In the genomic region with DNA sequence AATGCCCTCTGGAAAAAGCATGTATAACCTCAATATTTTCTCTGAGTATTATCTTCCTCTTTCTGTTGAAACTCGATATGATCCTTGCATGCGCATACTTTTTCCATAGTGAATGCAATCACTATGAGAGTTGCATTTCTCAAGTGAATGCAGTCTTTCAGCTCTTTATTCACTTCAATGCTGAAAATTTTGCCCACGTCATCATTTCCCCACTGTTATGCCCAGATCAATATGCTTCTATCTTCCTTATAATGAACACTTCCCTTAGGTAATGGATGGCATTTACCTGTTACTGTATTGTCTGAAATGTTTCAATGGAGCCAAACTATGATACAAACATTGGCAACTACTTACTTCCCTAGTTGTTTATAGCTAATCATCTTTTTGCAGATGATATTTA, we compare ENCODE assay signal across 26 cellular contexts.
DNase-seq lines count a peak whose midpoint lies in the region; ATAC-seq, FAIRE-seq and TF ChIP-seq lines count a peak whose summit lies in the region.
"Had no signal": no experiment of that assay in that cellular context is flagged by ENCODE, and none has a peak within 500 bp of the region (broad histone marks: within the 10 kb centered on the region; RNA-seq: fewer than 3 reads in every experiment).

No MANE protein-coding gene starts in this region.

- H3K4me1 ChIP-seq in HepG2 (ENCODE audit: insufficient read depth, low read length) = no peaks in the 10 kb centered on the region
- no peaks in the 10 kb centered on the region for H3K4me1 ChIP-seq in right lobe of liver
- no peaks in the 10 kb centered on the region for H3K4me1 ChIP-seq in IMR-90 (ENCODE audit: control insufficient read depth, insufficient read depth, low read length)
- H3K4me1 ChIP-seq in upper lobe of left lung = no peaks in the 10 kb centered on the region
- H3K4me1 ChIP-seq: BE2C, BLaER1 had no signal

- H2AK9ac ChIP-seq in IMR-90 (replicated peaks; ENCODE audit: low read depth, low read length, poor library complexity) = no peak overlapping the region

- in situ Hi-C loops in HepG2 (cut with HindIII; ENCODE audit: extremely low pct_ligation_motif_present, low pct_unique_long_range_greater_than_20kb) (no loop called here), IMR-90 (cut with MboI; ENCODE audit: low sequenced_read_pairs) (no loop called here), SK-MEL-5 (cut with HindIII; ENCODE audit: low pct_unique_long_range_greater_than_20kb, low sequenced_read_pairs) (no loop called here)

- H4K20me1 ChIP-seq in HepG2 (ENCODE audit: insufficient read depth, low read length) = no peaks in the 10 kb centered on the region
- no peaks in the 10 kb centered on the region for H4K20me1 ChIP-seq in IMR-90 (ENCODE audit: insufficient read depth, low read length)
- H4K20me1 ChIP-seq: BLaER1 had no signal

- no peak overlapping the region for H3K4ac ChIP-seq in IMR-90 (ENCODE audit: low read depth, low read length)

- no peaks in the 10 kb centered on the region for H3K79me2 ChIP-seq in HepG2 (ENCODE audit: insufficient read depth, low read length)

- H3K9ac ChIP-seq in HepG2 (ENCODE audit: insufficient read depth, low read depth, low read length) (no peak overlapping the region), IMR-90 (ENCODE audit: low read depth, low read length) (no peak overlapping the region)
- H3K9ac ChIP-seq: BLaER1 had no signal

- no peaks in the 10 kb centered on the region for H3K36me3 ChIP-seq in HepG2 (replicated peaks in 1 of 2; ENCODE audit: control insufficient read depth in 1 of 2, insufficient read depth in 2 of 2, low read length in 2 of 2)
- no peaks in the 10 kb centered on the region for H3K36me3 ChIP-seq in right lobe of liver
- no peaks in the 10 kb centered on the region for H3K36me3 ChIP-seq in IMR-90 (ENCODE audit: control insufficient read depth, insufficient read depth, low read length)
- H3K36me3 ChIP-seq in upper lobe of left lung = no peaks in the 10 kb centered on the region
- H3K36me3 ChIP-seq: BE2C, BLaER1 had no signal

- H2BK20ac ChIP-seq in IMR-90 (ENCODE audit: low read depth, low read length) = no peak overlapping the region

- H3K23ac ChIP-seq in IMR-90 (ENCODE audit: low read depth, low read length) = no peak overlapping the region

- H3K18ac ChIP-seq in IMR-90 (ENCODE audit: low read depth, low read length) = no peak overlapping the region

- TF ChIP-seq CTCF in HepG2 (CRISPR knock-in tag; IDR thresholded peaks at IDR 0.05) (no peak), right lobe of liver (IDR thresholded peaks at IDR 0.05) (no peak), IMR-90 (conservative IDR thresholded peaks at IDR 0.05; ENCODE audit: low read depth, low read length) (no peak), upper lobe of left lung (IDR thresholded peaks at IDR 0.05) (no peak)

- no peak for ATAC-seq in HepG2
- no peak for ATAC-seq in right lobe of liver
- ATAC-seq in IMR-90 (ENCODE audit: low read depth) = no peak
- no peak for ATAC-seq in HG02571 (IDR thresholded peaks at IDR 0.05; ENCODE audit: unreplicated experiment)
- no peak for ATAC-seq in upper lobe of left lung (ENCODE audit: low FRiP score in 2 of 2)
- ATAC-seq: GM12878 had no signal

- no peak for TF ChIP-seq RAD21 in HepG2 (CRISPR knock-in tag; IDR thresholded peaks at IDR 0.05)
- TF ChIP-seq RAD21 in IMR-90 (IDR thresholded peaks at IDR 0.05; ENCODE audit: low read length) = no peak

- intact Hi-C loops in HepG2 (cut with micrococcal nuclease; ENCODE audit: unreplicated experiment) = no loop called here
- intact Hi-C loops in right lobe of liver (cut with DNase I) = no loop called here
- intact Hi-C loops in IMR-90 (cut with micrococcal nuclease) = no loop called here

- no peaks in the 10 kb centered on the region for H3K79me1 ChIP-seq in IMR-90 (ENCODE audit: low read depth in 1 of 2, low read length in 2 of 2)

- no peaks in the 10 kb centered on the region for H3K9me3 ChIP-seq in HepG2 (ENCODE audit: low read length)
- no peaks in the 10 kb centered on the region for H3K9me3 ChIP-seq in right lobe of liver
- peaks cover 1% of the 10 kb centered on the region; the same call in 1 of the 2 replicates for H3K9me3 ChIP-seq in IMR-90 (ENCODE audit: control insufficient read depth, insufficient read depth, low read length)
- peaks cover 0 to 11% (median 0%) of the 10 kb centered on the region in 4 donors for H3K9me3 ChIP-seq in upper lobe of left lung
- H3K9me3 ChIP-seq: BE2C, BLaER1 had no signal

- no peak overlapping the region for H4K91ac ChIP-seq in IMR-90 (ENCODE audit: insufficient read depth, low read depth, low read length)

- DNase-seq in HepG2 (ENCODE audit: low spot score) = no peak
- no peak for DNase-seq in right lobe of liver
- DNase-seq in IMR-90 = no peak
- DNase-seq in SK-MEL-5 (ENCODE audit: low read depth, low spot score) = peak; percentile 38
- DNase-seq in GM19239 (ENCODE audit: insufficient read length, low spot score) = no peak
- DNase-seq in upper lobe of left lung = no peak
- DNase-seq: ACHN; BE2C; C1 segment of cervical spinal cord; CD4-positive, alpha-beta memory T cell; CD4-positive, CD25-positive, alpha-beta regulatory T cell; CD8-positive, alpha-beta memory T cell; COR-L47; DMS 273 treated with DMSO at 0.1 percent for 48 hours; DMS153; DMS53; DMS79; DND-41; EL; GDM1 had no signal

- TF ChIP-seq POLR2A in HepG2 (IDR thresholded peaks at IDR 0.05; ENCODE audit: insufficient read depth in 1 of 2, low read depth in 2 of 2, low read length in 2 of 2) = no peak
- no peak for TF ChIP-seq POLR2A in right lobe of liver (IDR thresholded peaks at IDR 0.05)
- TF ChIP-seq POLR2A in IMR-90 (IDR thresholded peaks at IDR 0.05; ENCODE audit: low read depth, low read length) = no peak
- TF ChIP-seq POLR2A in upper lobe of left lung (IDR thresholded peaks at IDR 0.05) = no peak

- no peak overlapping the region for H3K56ac ChIP-seq in IMR-90 (ENCODE audit: extremely low read depth, insufficient read depth, low read length)

- no peak for TF ChIP-seq EP300 in HepG2 (IDR thresholded peaks at IDR 0.05; ENCODE audit: low read depth in 2 of 2, low read length in 2 of 2)
- TF ChIP-seq EP300 in HepG2 (CRISPR knock-in tag; IDR thresholded peaks at IDR 0.05; ENCODE audit: borderline replicate concordance) = no peak
- TF ChIP-seq EP300 in upper lobe of left lung (IDR thresholded peaks at IDR 0.05) = no peak

- no peak overlapping the region for H4K8ac ChIP-seq in IMR-90 (ENCODE audit: low read depth in 2 of 2, low read length in 2 of 2)

- H3K27ac ChIP-seq in HepG2 (ENCODE audit: extremely low read length, insufficient read depth, low read length) (no peak overlapping the region), right lobe of liver (no peak overlapping the region), IMR-90 (ENCODE audit: insufficient read depth, low read length) (no peak overlapping the region), upper lobe of left lung (no peak overlapping the region)
- H3K27ac ChIP-seq: 22Rv1, BLaER1 had no signal

- no peak overlapping the region for H3K4me3 ChIP-seq in HepG2 (replicated peaks in 1 of 3; ENCODE audit: insufficient read depth in 1 of 3, low read depth in 2 of 3, low read length in 3 of 3)
- no peak overlapping the region for H3K4me3 ChIP-seq in right lobe of liver
- H3K4me3 ChIP-seq in IMR-90 (ENCODE audit: insufficient read depth, low read depth, low read length) = no peak overlapping the region
- no peak overlapping the region for H3K4me3 ChIP-seq in upper lobe of left lung
- H3K4me3 ChIP-seq: BLaER1, GM12878 had no signal

- H2AFZ ChIP-seq in HepG2 (ENCODE audit: low read length) (no peak overlapping the region), IMR-90 (replicated peaks; ENCODE audit: low read length, poor library complexity) (no peak overlapping the region)

- H3K14ac ChIP-seq in IMR-90 (replicated peaks; ENCODE audit: low read depth, low read length) = no peak overlapping the region

- POLR2A ChIA-PET in HepG2 (lab: Yijun Ruan, JAX) (no interaction called here), IMR-90 (lab: Charles Lee; ENCODE audit: unreplicated experiment) (no interaction called here)

- CTCF ChIA-PET in HepG2 (lab: Yijun Ruan, JAX; ENCODE audit: low intra/inter-chr PET ratio, low total read pairs) = no interaction called here
- CTCF ChIA-PET in IMR-90 (lab: Yijun Ruan, JAX) = no interaction called here

- no peaks in the 10 kb centered on the region for H3K9me1 ChIP-seq in IMR-90 (ENCODE audit: insufficient read depth, low read length)

- no peak overlapping the region for H2BK5ac ChIP-seq in IMR-90 (ENCODE audit: low read depth, low read length, poor library complexity, severe bottlenecking)

- H2BK15ac ChIP-seq in IMR-90 (ENCODE audit: low read depth, low read length) = no peak overlapping the region

- FAIRE-seq in HepG2 (lab: Jason Lieb, UNC) (no peak), GM19239 (lab: Jason Lieb, UNC) (no peak)
- FAIRE-seq: GM12878, GM12892, GM18507 had no signal

- WGBS in HepG2 (ENCODE audit: low lambda C conversion rate) = 17% methylated on average over 3 of the region's 3 CpGs
- WGBS in right lobe of liver (ENCODE audit: insufficient coverage, low coverage, low lambda C conversion rate, missing lambda C conversion rate) = 56% methylated on average over 3 of the region's 3 CpGs
- no CpG with 5 or more reads among the region's 3 CpGs for WGBS in IMR-90 (ENCODE audit: extremely low coverage in 2 of 2, insufficient read length in 1 of 2), 2 experiments
- WGBS in upper lobe of left lung, 2 donors = 93 to 94% methylated on average over 3 of the region's 3 CpGs

- BruUV-seq in HepG2 (replicated peaks; lab: Mats Ljungman, UMichigan) (no TSS peak), IMR-90 (replicated peaks; lab: Mats Ljungman, UMichigan) (no TSS peak)

- H3K27me3 ChIP-seq in HepG2 (ENCODE audit: control insufficient read depth in 1 of 2, insufficient read depth in 2 of 2, low read length in 2 of 2) (no peaks in the 10 kb centered on the region), right lobe of liver (no peaks in the 10 kb centered on the region), IMR-90 (ENCODE audit: control insufficient read depth, insufficient read depth, low read length) (no peaks in the 10 kb centered on the region), upper lobe of left lung (no peaks in the 10 kb centered on the region)
- H3K27me3 ChIP-seq: BE2C, BLaER1 had no signal

- H2AK5ac ChIP-seq in IMR-90 (ENCODE audit: low read depth, low read length) = no peak overlapping the region

- dilution Hi-C loops in IMR-90 (cut with HindIII; ENCODE audit: low sequenced_read_pairs, unreplicated experiment) = no loop called here

- H2BK120ac ChIP-seq in IMR-90 (ENCODE audit: low read depth, low read length) = no peak overlapping the region

- H3K4me2 ChIP-seq in HepG2 (ENCODE audit: low read depth, low read length) = no peak overlapping the region
- no peak overlapping the region for H3K4me2 ChIP-seq in IMR-90 (ENCODE audit: low read depth, low read length)
- H3K4me2 ChIP-seq: BLaER1 had no signal

- H4K5ac ChIP-seq in IMR-90 (ENCODE audit: low read depth, low read length) = no peak overlapping the region

TF ChIP-seq in IMR-90, 13 proteins besides CTCF, POLR2A, EP300 and RAD21:
- TF ChIP-seq MAFK (IDR thresholded peaks at IDR 0.05; ENCODE audit: low read depth, low read length) (peak; percentile 77), FOS (IDR thresholded peaks at IDR 0.05; ENCODE audit: low read depth, low read length) (no peak)
